16 cellular contexts compared by ENCODE assay signal in genomic region chr10:2978574-2979266, GRCh38.
DNase-seq lines count a peak whose midpoint lies in the region; ATAC-seq and TF ChIP-seq lines count a peak whose summit lies in the region.
"Had no signal": no experiment of that assay in that cellular context is flagged by ENCODE, and none has a peak within 500 bp of the region (broad histone marks: within the 10 kb centered on the region; RNA-seq: fewer than 3 reads in every experiment).

No MANE protein-coding gene starts in this region.

- no peaks in the 10 kb centered on the region for H3K79me2 ChIP-seq in GM23338 (replicated peaks; ENCODE audit: insufficient read depth)

- TF ChIP-seq CTCF in CD4-positive, alpha-beta T cell (IDR thresholded peaks at IDR 0.05), result peak; percentile 3
- peak in 1 of 2 experiments; percentile 22; a peak in 1 of 4 replicates for TF ChIP-seq CTCF in GM23338 (conservative IDR thresholded peaks at IDR 0.05; ENCODE audit: low read depth in 2 of 2)

- no peaks in the 10 kb centered on the region for H4K20me1 ChIP-seq in GM23338 (replicated peaks; ENCODE audit: insufficient read depth)

- no peak overlapping the region for H3K4me2 ChIP-seq in GM23338

- H3K36me3 Mint-ChIP-seq in CD4-positive, alpha-beta T cell (ENCODE audit: low read depth), result no peaks in the 10 kb centered on the region
- H3K36me3 Mint-ChIP-seq in memory B cell, result no peaks in the 10 kb centered on the region
- no peaks in the 10 kb centered on the region for H3K36me3 Mint-ChIP-seq in GM23338 (ENCODE audit: low read depth)
- H3K36me3 Mint-ChIP-seq: CD4-positive, alpha-beta memory T cell had no signal

- CTCF ChIA-PET in CD4-positive, alpha-beta T cell (lab: Charles Lee), result no interaction called here

- no peaks in the 10 kb centered on the region for H3K4me1 Mint-ChIP-seq in CD4-positive, alpha-beta T cell (ENCODE audit: low read depth)
- H3K4me1 Mint-ChIP-seq in memory B cell (peaks cover 6% of the 10 kb centered on the region), GM23338 (peaks cover 9% of the 10 kb centered on the region; the same call in 2 of the 3 replicates)
- H3K4me1 Mint-ChIP-seq: activated CD4-positive, alpha-beta T cell treated with anti-CD3 and anti-CD28 coated beads, Interleukin-2, amount 10 ng/mL, durations not matched to agents 24 days and 14 days had no signal

- ATAC-seq in CD4-positive, alpha-beta T cell (ENCODE audit: poor library complexity), result no peak
- ATAC-seq in GM21515 (IDR thresholded peaks at IDR 0.05; ENCODE audit: unreplicated experiment) (peak; percentile 48), HG03460 (IDR thresholded peaks at IDR 0.05; ENCODE audit: unreplicated experiment) (peak; percentile 53), memory B cell (ENCODE audit: low read depth) (no peak), GM23338 (no peak), GM19455 (IDR thresholded peaks at IDR 0.05; ENCODE audit: unreplicated experiment) (no peak), GM18502 (IDR thresholded peaks at IDR 0.05; ENCODE audit: poor library complexity, unreplicated experiment) (no peak)

- no peak overlapping the region for H3K4me3 ChIP-seq in GM23338
- H3K4me3 ChIP-seq: right atrium auricular region had no signal

- no peak overlapping the region for H2AFZ ChIP-seq in GM23338

- no peaks in the 10 kb centered on the region for H3K27me3 ChIP-seq in CD4-positive, alpha-beta T cell (ENCODE audit: control insufficient read depth, insufficient read depth, low read length)
- no peaks in the 10 kb centered on the region for H3K27me3 ChIP-seq in GM23338 (ENCODE audit: insufficient read depth)
- H3K27me3 ChIP-seq: right atrium auricular region had no signal

- POLR2A ChIA-PET in CD4-positive, alpha-beta T cell (lab: Charles Lee), result no interaction called here

- no peaks in the 10 kb centered on the region for H3K9me3 Mint-ChIP-seq in CD4-positive, alpha-beta T cell
- H3K9me3 Mint-ChIP-seq in memory B cell (no peaks in the 10 kb centered on the region), GM23338 (no peaks in the 10 kb centered on the region)
- H3K9me3 Mint-ChIP-seq: activated CD4-positive, alpha-beta T cell treated with anti-CD3 and anti-CD28 coated beads, Interleukin-2, amount 10 ng/mL, durations not matched to agents 24 days and 14 days had no signal

- DNase-seq in CD4-positive, alpha-beta T cell, result no peak
- DNase-seq in memory B cell (ENCODE audit: low spot score in 2 of 2) (no peak), NCI-H510A treated with DMSO at 0.1 percent for 48 hours (lab: John Stamatoyannopoulos, UW) (no peak), GM23338 (ENCODE audit: low spot score) (no peak)
- DNase-seq: activated CD4-positive, alpha-beta T cell treated with anti-CD3 and anti-CD28 coated beads, Interleukin-2, amount 10 ng/mL, durations not matched to agents 24 days and 14 days; activated CD8-positive, alpha-beta memory T cell treated with anti-CD3 and anti-CD28 coated beads, Interleukin-2, amount 50 U/mL, for 4 hours; activated gamma-delta T cell treated with Interleukin-2 at 50 U/mL for 16 hours; islet precursor cell; NCI-H187; NCI-H510A had no signal

- no peaks in the 10 kb centered on the region for H3K36me3 ChIP-seq in GM23338 (ENCODE audit: insufficient read depth)
- H3K36me3 ChIP-seq: right atrium auricular region had no signal

- H3K9me2 ChIP-seq in GM23338 (ENCODE audit: insufficient read depth), result no peaks in the 10 kb centered on the region

- H3K27me3 Mint-ChIP-seq in CD4-positive, alpha-beta T cell, result no peaks in the 10 kb centered on the region
- H3K27me3 Mint-ChIP-seq in memory B cell, result peaks cover 1% of the 10 kb centered on the region
- H3K27me3 Mint-ChIP-seq in GM23338 (ENCODE audit: insufficient read depth, low read depth, poor library complexity), result peaks cover 7% of the 10 kb centered on the region
- H3K27me3 Mint-ChIP-seq: activated CD4-positive, alpha-beta T cell treated with anti-CD3 and anti-CD28 coated beads, Interleukin-2, amount 10 ng/mL, durations not matched to agents 24 days and 14 days had no signal

- intact Hi-C loops in CD4-positive, alpha-beta T cell (cut with DNase I, micrococcal nuclease), result loop anchor here (5.0 to 10.0 kb wide), 2 partner anchors 1224 to 1866 kb away; no protein-coding TSS in a partner anchor

- 0 out of 2 replicates have a peak, but pooled peaks cover 5% of the 10 kb centered on the region for H3K4me1 ChIP-seq in GM23338 (ENCODE audit: insufficient read depth)
- H3K4me1 ChIP-seq: right atrium auricular region had no signal

- H3K27ac ChIP-seq in CD4-positive, alpha-beta T cell (ENCODE audit: low read depth, low read length), result no peak overlapping the region
- no peak overlapping the region for H3K27ac ChIP-seq in GM23338 (ENCODE audit: low read depth)
- H3K27ac ChIP-seq: right atrium auricular region had no signal

- H3K27ac Mint-ChIP-seq in CD4-positive, alpha-beta T cell, result no peak overlapping the region
- peak overlapping the region; percentile 38 for H3K27ac Mint-ChIP-seq in memory B cell
- H3K27ac Mint-ChIP-seq in GM23338, result no peak overlapping the region; the same call in 1 of the 2 replicates
- H3K27ac Mint-ChIP-seq: activated CD4-positive, alpha-beta T cell treated with anti-CD3 and anti-CD28 coated beads, Interleukin-2, amount 10 ng/mL, durations not matched to agents 24 days and 14 days had no signal

- no peaks in the 10 kb centered on the region for H3K9me3 ChIP-seq in CD4-positive, alpha-beta T cell (ENCODE audit: control insufficient read depth, low read length)
- H3K9me3 ChIP-seq: right atrium auricular region had no signal

- no peak overlapping the region for H3K4me3 Mint-ChIP-seq in CD4-positive, alpha-beta T cell
- H3K4me3 Mint-ChIP-seq in memory B cell (no peak overlapping the region), GM23338 (no peak overlapping the region)
- H3K4me3 Mint-ChIP-seq: activated CD4-positive, alpha-beta T cell treated with anti-CD3 and anti-CD28 coated beads, Interleukin-2, amount 10 ng/mL, durations not matched to agents 24 days and 14 days; CD4-positive, alpha-beta memory T cell had no signal

- no peaks in the 10 kb centered on the region for H3F3A ChIP-seq in GM23338 (replicated peaks; ENCODE audit: low read depth)

TF ChIP-seq in GM23338, 12 proteins besides CTCF, POLR2A, EP300 and RAD21 (continues in another document):
- TF ChIP-seq JUNB (IDR thresholded peaks at IDR 0.05; ENCODE audit: unreplicated experiment) (no peak), POLR2AphosphoS5 (IDR thresholded peaks at IDR 0.05; ENCODE audit: low read depth) (no peak), REST (IDR thresholded peaks at IDR 0.05; ENCODE audit: unreplicated experiment) (no peak), CREB1 (CRISPR knock-in tag; IDR thresholded peaks at IDR 0.05; ENCODE audit: low read depth) (no peak), ZNF114 (CRISPR knock-in tag; IDR thresholded peaks at IDR 0.05) (no peak), NANOG (IDR thresholded peaks at IDR 0.05; ENCODE audit: borderline replicate concordance) (no peak)

Comparison
In these comparisons a context has a peak if more than half of its experiments do, and no peak if none do; other contexts are left out.
1. ATAC-seq: peak in GM21515 (single experiment) and HG03460 (single experiment); none in CD4-positive, alpha-beta T cell (single experiment), memory B cell (single experiment), GM23338 (single experiment), GM19455 (single experiment) and GM18502 (single experiment).